Comparison of ENCODE assay signal across 10 cellular contexts in the genomic region with DNA sequence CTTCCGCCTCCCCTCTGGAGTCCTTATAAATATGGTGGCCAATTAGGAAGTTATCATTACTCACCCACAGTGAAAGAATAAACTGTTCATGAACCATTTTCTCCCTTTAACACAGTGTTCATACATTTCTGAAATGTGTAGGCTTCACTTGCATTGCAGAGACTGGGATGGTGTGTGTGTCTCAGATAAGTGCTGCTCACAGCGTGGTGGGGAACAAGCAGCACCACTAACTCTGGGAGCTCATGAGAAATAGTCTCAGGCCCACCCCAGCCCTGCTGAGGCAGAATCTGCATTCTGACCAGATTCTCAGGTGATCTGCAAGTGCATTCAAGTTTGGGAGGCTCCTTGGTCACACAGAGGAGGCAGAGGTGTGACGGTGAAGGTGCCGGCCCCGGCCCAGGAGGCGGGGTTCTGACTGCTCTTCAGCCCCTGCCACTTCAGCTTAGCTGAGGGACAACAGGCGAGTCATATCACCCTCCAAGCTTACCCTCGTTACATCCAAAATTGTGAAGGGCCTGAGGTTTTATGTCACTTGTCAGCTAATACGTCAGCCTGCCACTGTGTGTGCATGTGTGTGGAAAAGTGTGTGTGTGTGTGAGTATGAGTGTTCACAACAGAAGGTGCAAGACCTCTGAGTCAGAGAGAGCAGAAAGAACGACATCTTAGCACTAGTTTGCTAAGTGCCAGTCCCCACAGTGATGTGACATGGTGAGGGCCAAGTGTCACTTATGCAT. TPM values are rescaled to one million over a fixed set of nuclear protein-coding genes. Genes with fewer than 3 reads are reported as not detected.
A peak's percentile ranks its signal among the peaks of the same experiment; 100 is the strongest.
DNase-seq lines count a peak whose midpoint lies in the region; ATAC-seq and TF ChIP-seq lines count a peak whose summit lies in the region.
"Had no signal": no experiment of that assay in that cellular context is flagged by ENCODE, and none has a peak within 500 bp of the region (broad histone marks: within the 10 kb centered on the region; RNA-seq: fewer than 3 reads in every experiment).

No MANE protein-coding gene starts in this region.

- no peak for DNase-seq in CD14-positive monocyte (ENCODE audit: low spot score)
- DNase-seq in NCI-H1105 (lab: John Stamatoyannopoulos, UW): no peak
- no peak for DNase-seq in occipital lobe (lab: John Stamatoyannopoulos, UW)
- DNase-seq in T-helper 1 cell: no peak
- DNase-seq in CD8-positive, alpha-beta T cell: no peak
- DNase-seq: DMS 273 treated with DMSO at 0.1 percent for 48 hours, WERI-Rb-1 had no signal

- H3K36me3 Mint-ChIP-seq in CD14-positive monocyte: peaks cover 55 to 69% of the 10 kb centered on the region in 2 donors
- H3K36me3 Mint-ChIP-seq in CD8-positive, alpha-beta T cell: peaks cover 50% of the 10 kb centered on the region

- H2AFZ ChIP-seq in OCI-LY1 (ENCODE audit: low read length): no peak overlapping the region

- H3K4me3 ChIP-seq in OCI-LY1 (ENCODE audit: low read depth, low read length, poor library complexity, severe bottlenecking) (no peak overlapping the region), gastroesophageal sphincter (no peak overlapping the region)
- no peak overlapping the region for H3K4me3 ChIP-seq in CD8-positive, alpha-beta T cell (ENCODE audit: low read depth, low read length)

- H3K9me3 ChIP-seq in OCI-LY1 (ENCODE audit: low read length) (no peaks in the 10 kb centered on the region), gastroesophageal sphincter (no peaks in the 10 kb centered on the region)
- H3K9me3 ChIP-seq in CD8-positive, alpha-beta T cell (ENCODE audit: low read length): no peaks in the 10 kb centered on the region

- POLR2A ChIA-PET in CD8-positive, alpha-beta T cell (lab: Charles Lee): no interaction called here

- peaks cover 23% of the 10 kb centered on the region for H3K4me1 Mint-ChIP-seq in CD14-positive monocyte
- peaks cover 19% of the 10 kb centered on the region for H3K4me1 Mint-ChIP-seq in CD8-positive, alpha-beta T cell (ENCODE audit: low read depth)

- no peaks in the 10 kb centered on the region for H3F3A ChIP-seq in OCI-LY1 (ENCODE audit: insufficient read depth, low read length)

- H3K4me3 Mint-ChIP-seq in CD14-positive monocyte: no peak overlapping the region
- H3K4me3 Mint-ChIP-seq in CD8-positive, alpha-beta T cell: no peak overlapping the region

- H3K27ac ChIP-seq in OCI-LY1 (ENCODE audit: low read depth, low read length, poor library complexity, severe bottlenecking): peak overlapping the region; percentile 13
- peak overlapping the region in 3 of 4 donors; percentile 60 to 80 (median 76) for H3K27ac ChIP-seq in gastroesophageal sphincter
- no peak overlapping the region for H3K27ac ChIP-seq in CD8-positive, alpha-beta T cell (ENCODE audit: low read depth, low read length)
- H3K27ac ChIP-seq: WERI-Rb-1 had no signal

- H3K4me2 ChIP-seq in OCI-LY1 (ENCODE audit: low read length): no peak overlapping the region

- H3K9me2 ChIP-seq in OCI-LY1 (ENCODE audit: low read depth, low read length): no peaks in the 10 kb centered on the region

- H4K20me1 ChIP-seq in OCI-LY1 (ENCODE audit: insufficient read depth, low read length): no peaks in the 10 kb centered on the region

- WGBS in gastroesophageal sphincter (ENCODE audit: low coverage in 1 of 2), 2 donors: 82 to 100% methylated on average over 4 to 8 of the region's 10 CpGs

- CTCF ChIA-PET in CD8-positive, alpha-beta T cell (lab: Charles Lee): no interaction called here

- TF ChIP-seq CTCF in CD14-positive monocyte (IDR thresholded peaks at IDR 0.05) (no peak), OCI-LY1 (IDR thresholded peaks at IDR 0.05; ENCODE audit: low read length) (no peak), gastroesophageal sphincter (IDR thresholded peaks at IDR 0.05) (no peak)
- TF ChIP-seq CTCF in CD8-positive, alpha-beta T cell (IDR thresholded peaks at IDR 0.05): no peak

- TF ChIP-seq EP300 in gastroesophageal sphincter (IDR thresholded peaks at IDR 0.05): no peak

- peak overlapping the region in 6 of 7 donors; percentile 44 to 86 (median 82) for H3K27ac Mint-ChIP-seq in CD14-positive monocyte
- H3K27ac Mint-ChIP-seq in CD8-positive, alpha-beta T cell: no peak overlapping the region

- no peak overlapping the region for H3K9ac ChIP-seq in OCI-LY1 (ENCODE audit: low read length)

- ATAC-seq in GM19452 (IDR thresholded peaks at IDR 0.05; ENCODE audit: unreplicated experiment) (peak; percentile 11), gastroesophageal sphincter (no peak)
- ATAC-seq in CD8-positive, alpha-beta T cell: no peak

- no peaks in the 10 kb centered on the region for H3K27me3 Mint-ChIP-seq in CD14-positive monocyte (ENCODE audit: low read depth in 3 of 3)
- no peaks in the 10 kb centered on the region for H3K27me3 Mint-ChIP-seq in CD8-positive, alpha-beta T cell (ENCODE audit: low read depth)

- H3K9me3 Mint-ChIP-seq in CD14-positive monocyte: no peaks in the 10 kb centered on the region
- H3K9me3 Mint-ChIP-seq in CD8-positive, alpha-beta T cell: no peaks in the 10 kb centered on the region

- H3K79me2 ChIP-seq in OCI-LY1 (ENCODE audit: insufficient read depth, low read length): no peaks in the 10 kb centered on the region

- H3K36me3 ChIP-seq in OCI-LY1 (ENCODE audit: insufficient read depth, low read length) (peaks cover 22% of the 10 kb centered on the region), gastroesophageal sphincter (peaks cover 0 to 8% of the 10 kb centered on the region in 2 donors)
- no peaks in the 10 kb centered on the region for H3K36me3 ChIP-seq in CD8-positive, alpha-beta T cell (ENCODE audit: insufficient read depth, low read length)

- intact Hi-C loops in CD14-positive monocyte (cut with micrococcal nuclease): no loop called here
- intact Hi-C loops in CD8-positive, alpha-beta T cell (cut with DNase I, micrococcal nuclease): no loop called here

- H3K27me3 ChIP-seq in OCI-LY1 (ENCODE audit: insufficient read depth, low read length) (no peaks in the 10 kb centered on the region), gastroesophageal sphincter (no peaks in the 10 kb centered on the region)
- no peaks in the 10 kb centered on the region for H3K27me3 ChIP-seq in CD8-positive, alpha-beta T cell (ENCODE audit: insufficient read depth, low read length)

- TF ChIP-seq POLR2A in gastroesophageal sphincter (IDR thresholded peaks at IDR 0.05): no peak

- H3K4me1 ChIP-seq in OCI-LY1 (ENCODE audit: insufficient read depth, low read length, severe bottlenecking): peaks cover 7% of the 10 kb centered on the region
- H3K4me1 ChIP-seq in gastroesophageal sphincter: peaks cover 0 to 39% (median 5%) of the 10 kb centered on the region in 3 donors
- H3K4me1 ChIP-seq in CD8-positive, alpha-beta T cell (ENCODE audit: insufficient read depth, low read length): no peaks in the 10 kb centered on the region

RNA-seq across cellular contexts. Expression of gene DAP, which starts 34.7 kb away (rescaled TPM):
- 10 to 100 TPM; 60.9 to 69.0 TPM for polyA plus RNA-seq in CD14-positive monocyte
- total RNA-seq in gastroesophageal sphincter (10 to 100 TPM; 21.8 to 41.9 (median 36.0) TPM), occipital lobe (5.8 TPM)
- total RNA-seq in CD8-positive, alpha-beta T cell: 10 to 100 TPM; 30.0 to 35.0 TPM
